Comparison of ENCODE assay signal across 11 cellular contexts in genomic region chr18:7626922-7627440, GRCh38. TPM values are rescaled to one million over a fixed set of nuclear protein-coding genes. Genes with fewer than 3 reads are reported as not detected.
A peak's percentile ranks its signal among the peaks of the same experiment; 100 is the strongest.
DNase-seq lines count a peak whose midpoint lies in the region; ATAC-seq and TF ChIP-seq lines count a peak whose summit lies in the region.
"Had no signal": no experiment of that assay in that cellular context is flagged by ENCODE, and none has a peak within 500 bp of the region (broad histone marks: within the 10 kb centered on the region; RNA-seq: fewer than 3 reads in every experiment).

No MANE protein-coding gene starts in this region.

- H3K79me2 ChIP-seq in osteoblast (ENCODE audit: insufficient read depth, low read length), result peaks cover 37% of the 10 kb centered on the region

- TF ChIP-seq CTCF in Calu3 (IDR thresholded peaks at IDR 0.05; ENCODE audit: unreplicated experiment) (peak; percentile 30), RWPE1 (conservative IDR thresholded peaks at IDR 0.05; ENCODE audit: low read depth) (no peak), osteoblast (IDR thresholded peaks at IDR 0.05; ENCODE audit: extremely low read depth, low read depth, low read length) (peak; percentile 28)

- intact Hi-C loops in Calu3 (cut with micrococcal nuclease; ENCODE audit: unreplicated experiment), result loop anchor here (5.0 kb wide), 2 partner anchors 140 to 355 kb away; no protein-coding TSS in a partner anchor

- no peaks in the 10 kb centered on the region for H3K36me3 ChIP-seq in osteoblast (ENCODE audit: insufficient read depth, low read length)

- POLR2A ChIA-PET in RWPE1 (lab: Yijun Ruan, JAX; ENCODE audit: low non-redundant PET), result no interaction called here

- H3K27me3 ChIP-seq in osteoblast (ENCODE audit: insufficient read depth, low read length), result no peaks in the 10 kb centered on the region

- H2AFZ ChIP-seq in osteoblast (ENCODE audit: low read length), result no peak overlapping the region

- no peak overlapping the region for H3K4me3 ChIP-seq in osteoblast (ENCODE audit: insufficient read depth, low read length)

- BruUV-seq in Calu3 (replicated peaks; lab: Mats Ljungman, UMichigan), result no TSS peak

- H3K27me3 Mint-ChIP-seq in Calu3 (ENCODE audit: unreplicated experiment), result no peaks in the 10 kb centered on the region

- CTCF ChIA-PET in Calu3 (lab: Charles Lee) (interaction anchor here (0.5 to 2.4 kb wide), 5 partner anchors 58 to 377 kb away, joined by 4 to 9 read pairs (median 8); partner anchors contain the start of gene PTPRM), RWPE1 (lab: Yijun Ruan, JAX) (no interaction called here)

- peak overlapping the region; percentile 15 for H3K4me3 Mint-ChIP-seq in Calu3 (ENCODE audit: low read depth, unreplicated experiment)

- H3K4me2 ChIP-seq in osteoblast (ENCODE audit: insufficient read depth, low read length), result peak overlapping the region; percentile 15

- peak overlapping the region; percentile 16 for H3K27ac Mint-ChIP-seq in Calu3 (ENCODE audit: unreplicated experiment)

- no peak overlapping the region for H3K27ac ChIP-seq in RWPE1
- H3K27ac ChIP-seq in osteoblast (ENCODE audit: low read depth, low read length), result no peak overlapping the region
- H3K27ac ChIP-seq in caudate nucleus (ENCODE audit: low read depth, low read length), result no peak overlapping the region

- ATAC-seq in GM18907 (IDR thresholded peaks at IDR 0.05; ENCODE audit: unreplicated experiment), result no peak

- H3K4me1 ChIP-seq in osteoblast (ENCODE audit: insufficient read depth, low read length), result peaks cover 8% of the 10 kb centered on the region

- no peaks in the 10 kb centered on the region for H3K9me3 ChIP-seq in osteoblast (ENCODE audit: low read depth, low read length)

- DNase-seq in Calu3 (peak; percentile 72), RWPE1 (ENCODE audit: low spot score) (peak; percentile 9), fibroblast of peridontal ligament (ENCODE audit: extremely low read depth) (peak; percentile 48), osteoblast (ENCODE audit: insufficient read length, low spot score, missing footprints) (no peak), NCI-H446 (lab: John Stamatoyannopoulos, UW) (no peak), NCI-H1436 (lab: John Stamatoyannopoulos, UW) (no peak), caudate nucleus (lab: John Stamatoyannopoulos, UW) (no peak)
- DNase-seq: activated CD4-positive, alpha-beta T cell treated with anti-CD3 and anti-CD28 coated beads, Interleukin-2, amount 50 U/mL, for 48 hours; DMS79 treated with DMSO at 0.1 percent for 48 hours had no signal

- H4K20me1 ChIP-seq in osteoblast (ENCODE audit: insufficient read depth, low read length), result no peaks in the 10 kb centered on the region

- no peaks in the 10 kb centered on the region for H3K9me3 Mint-ChIP-seq in Calu3 (ENCODE audit: low read depth, unreplicated experiment)

- H3K4me1 Mint-ChIP-seq in Calu3 (ENCODE audit: low read depth, unreplicated experiment), result peaks cover 19% of the 10 kb centered on the region

- no peaks in the 10 kb centered on the region for H3K36me3 Mint-ChIP-seq in Calu3 (ENCODE audit: insufficient read depth, unreplicated experiment)

RNA-seq across cellular contexts. Expression of gene PTPRM, which starts 59.9 kb away (rescaled TPM):
- total RNA-seq in Calu3 (2022) (42.3 and 48.5 TPM in 2 replicates), osteoblast (84.7 and 89.3 TPM in 2 replicates)
- total RNA-seq: OCI-LY7 had no signal

Comparison
In these comparisons a context has a peak if more than half of its experiments do, and no peak if none do; other contexts are left out.
1. DNase-seq: peak in Calu3 (single experiment), RWPE1 (single experiment) and fibroblast of peridontal ligament (single experiment); none in osteoblast (single experiment), NCI-H446 (0 of 2), NCI-H1436 (single experiment) and caudate nucleus (0 of 61).